Comparison of ENCODE assay signal across 9 cellular contexts in the genomic region with DNA sequence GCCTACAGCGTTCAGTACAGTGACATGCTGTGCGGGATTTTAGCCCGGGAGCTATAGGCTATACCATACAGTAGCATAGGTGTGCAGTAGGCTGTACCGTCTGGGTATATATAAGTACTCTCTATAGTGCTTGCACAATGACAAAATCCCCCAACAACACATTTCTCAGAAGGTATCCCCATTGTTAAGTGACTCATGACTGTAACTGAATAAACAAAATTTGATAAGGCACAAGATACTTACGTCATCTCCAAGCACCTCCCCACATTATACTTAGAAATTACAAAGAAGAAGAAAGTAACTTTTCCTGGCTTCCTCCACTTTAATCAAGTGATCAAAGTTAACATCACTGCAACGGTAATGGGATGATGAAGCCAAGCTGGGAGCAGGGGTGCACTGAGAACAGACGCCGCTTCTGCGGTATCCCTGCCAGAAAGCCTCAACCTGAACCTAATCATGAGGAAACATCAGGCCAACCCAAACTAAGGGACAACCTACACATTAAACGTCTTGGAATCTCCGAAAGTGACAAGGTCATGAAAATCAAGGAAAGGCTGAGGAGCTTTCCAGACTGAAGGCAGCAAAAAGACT. TPM values are rescaled to one million over a fixed set of nuclear protein-coding genes. Genes with fewer than 3 reads are reported as not detected.
DNase-seq lines count a peak whose midpoint lies in the region; ATAC-seq and TF ChIP-seq lines count a peak whose summit lies in the region.
"Had no signal": no experiment of that assay in that cellular context is flagged by ENCODE, and none has a peak within 500 bp of the region (broad histone marks: within the 10 kb centered on the region; RNA-seq: fewer than 3 reads in every experiment).

No MANE protein-coding gene starts in this region.

- H3K4me3 ChIP-seq in IMR-90 (ENCODE audit: insufficient read depth, low read depth, low read length) (no peak overlapping the region), adipocyte (ENCODE audit: low read length) (peak overlapping the region; percentile 30), fibroblast of pulmonary artery (replicated peaks; ENCODE audit: low read depth, low read length) (no peak overlapping the region), subcutaneous abdominal adipose tissue (ENCODE audit: low read depth in 1 of 5, low read length in 5 of 5) (no peak overlapping the region)

- H4K91ac ChIP-seq in IMR-90 (ENCODE audit: insufficient read depth, low read depth, low read length), result peak overlapping the region; percentile 82

- POLR2A ChIA-PET in IMR-90 (lab: Charles Lee; ENCODE audit: unreplicated experiment), result interaction anchor here (0.9 kb wide), 1 partner anchor 208 kb away, joined by 6 read pairs; no protein-coding TSS in a partner anchor

- WGBS in IMR-90 (ENCODE audit: extremely low coverage in 2 of 2, insufficient read length in 1 of 2), 2 experiments, result no CpG with 5 or more reads among the region's 11 CpGs

- peak overlapping the region; percentile 63 for H2BK20ac ChIP-seq in IMR-90 (ENCODE audit: low read depth, low read length)

- H2BK15ac ChIP-seq in IMR-90 (ENCODE audit: low read depth, low read length), result peak overlapping the region; percentile 86

- TF ChIP-seq CTCF in IMR-90 (conservative IDR thresholded peaks at IDR 0.05; ENCODE audit: low read depth, low read length) (no peak), fibroblast of pulmonary artery (IDR thresholded peaks at IDR 0.05; ENCODE audit: low read length, missing control alignments) (no peak)

- H4K20me1 ChIP-seq in IMR-90 (ENCODE audit: insufficient read depth, low read length), result peaks cover 30% of the 10 kb centered on the region

- peak overlapping the region; percentile 75 for H3K4me2 ChIP-seq in IMR-90 (ENCODE audit: low read depth, low read length)

- DNase-seq in IMR-90 (peak; percentile 95), adipocyte (ENCODE audit: low read depth) (peak; percentile 69), fibroblast of pulmonary artery (ENCODE audit: low read depth) (peak; percentile 92), superior temporal gyrus (ENCODE audit: extremely low spot score) (no peak)

- H3K36me3 ChIP-seq in IMR-90 (ENCODE audit: control insufficient read depth, insufficient read depth, low read length), result peaks cover 21% of the 10 kb centered on the region
- peaks cover 51% of the 10 kb centered on the region for H3K36me3 ChIP-seq in adipocyte (ENCODE audit: control insufficient read depth, insufficient read depth, low read length, severe bottlenecking)
- H3K36me3 ChIP-seq in subcutaneous abdominal adipose tissue (ENCODE audit: control insufficient read depth in 5 of 5, insufficient read depth in 5 of 5, low read length in 5 of 5), result peaks cover 0 to 23% (median 15%) of the 10 kb centered on the region in 5 donors

- peak overlapping the region; percentile 89 for H3K14ac ChIP-seq in IMR-90 (replicated peaks; ENCODE audit: low read depth, low read length)

- H3K56ac ChIP-seq in IMR-90 (ENCODE audit: extremely low read depth, insufficient read depth, low read length), result no peak overlapping the region

- peak overlapping the region; percentile 59 to 85 for H4K8ac ChIP-seq in IMR-90 (ENCODE audit: low read depth in 2 of 2, low read length in 2 of 2)

- in situ Hi-C loops in IMR-90 (cut with MboI; ENCODE audit: low sequenced_read_pairs), result no loop called here

- H3K9me3 ChIP-seq in IMR-90 (ENCODE audit: control insufficient read depth, insufficient read depth, low read length) (no peaks in the 10 kb centered on the region), adipocyte (ENCODE audit: control insufficient read depth, low read length) (no peaks in the 10 kb centered on the region), subcutaneous abdominal adipose tissue (ENCODE audit: control insufficient read depth in 5 of 5, low read length in 5 of 5) (no peaks in the 10 kb centered on the region)

- H2AK5ac ChIP-seq in IMR-90 (ENCODE audit: low read depth, low read length), result peak overlapping the region; percentile 90

- peak overlapping the region; percentile 80 for H3K4ac ChIP-seq in IMR-90 (ENCODE audit: low read depth, low read length)

- H3K4me1 ChIP-seq in IMR-90 (ENCODE audit: control insufficient read depth, insufficient read depth, low read length), result peaks cover 45% of the 10 kb centered on the region
- peaks cover 73% of the 10 kb centered on the region for H3K4me1 ChIP-seq in adipocyte (ENCODE audit: control insufficient read depth, insufficient read depth, low read length)
- H3K4me1 ChIP-seq in subcutaneous abdominal adipose tissue (ENCODE audit: control insufficient read depth in 5 of 5, insufficient read depth in 5 of 5, low read length in 5 of 5), result peaks cover 18 to 79% (median 74%) of the 10 kb centered on the region in 5 donors

- peaks cover 45 to 93% of the 10 kb centered on the region in 2 experiments for H3K79me1 ChIP-seq in IMR-90 (ENCODE audit: low read depth in 1 of 2, low read length in 2 of 2)

- peak overlapping the region; percentile 87 for H2BK5ac ChIP-seq in IMR-90 (ENCODE audit: low read depth, low read length, poor library complexity, severe bottlenecking)

- CTCF ChIA-PET in IMR-90 (lab: Yijun Ruan, JAX), result interaction anchor here (0.6 to 1.6 kb wide), 5 partner anchors 7 to 30 kb away, joined by 3 to 6 read pairs (median 3); no protein-coding TSS in a partner anchor

- peak overlapping the region; percentile 80; the same call in 1 of the 2 replicates for H3K18ac ChIP-seq in IMR-90 (ENCODE audit: low read depth, low read length)

- peak overlapping the region; percentile 8; the same call in 1 of the 2 replicates for H3K9ac ChIP-seq in IMR-90 (ENCODE audit: low read depth, low read length)
- H3K9ac ChIP-seq in adipocyte (ENCODE audit: low read length), result peak overlapping the region; percentile 91
- H3K9ac ChIP-seq in subcutaneous abdominal adipose tissue (ENCODE audit: low read length in 5 of 5), result peak overlapping the region in 3 of 5 donors; percentile 40 to 49 (median 42)

- dilution Hi-C loops in IMR-90 (cut with HindIII; ENCODE audit: low sequenced_read_pairs, unreplicated experiment), result no loop called here

- H3K27me3 ChIP-seq in IMR-90 (ENCODE audit: control insufficient read depth, insufficient read depth, low read length) (no peaks in the 10 kb centered on the region), adipocyte (replicated peaks; ENCODE audit: control insufficient read depth, insufficient read depth, low read length) (no peaks in the 10 kb centered on the region), subcutaneous abdominal adipose tissue (ENCODE audit: control insufficient read depth in 5 of 5, insufficient read depth in 4 of 5, low read length in 5 of 5) (no peaks in the 10 kb centered on the region)

- TF ChIP-seq RAD21 in IMR-90 (IDR thresholded peaks at IDR 0.05; ENCODE audit: low read length), result no peak

- ATAC-seq in IMR-90 (ENCODE audit: low read depth), result no peak
- no peak for ATAC-seq in GM19397 (IDR thresholded peaks at IDR 0.05; ENCODE audit: unreplicated experiment)
- ATAC-seq in HG02678 (IDR thresholded peaks at IDR 0.05; ENCODE audit: unreplicated experiment), result no peak
- ATAC-seq: stimulated activated naive CD8-positive, alpha-beta T cell treated with anti-CD3 and anti-CD28 coated beads, Interleukin-15, Interleukin-2, amounts not matched to agents 100 U/mL and 50 U/mL, for 24 hours had no signal

- no peak for TF ChIP-seq POLR2A in IMR-90 (IDR thresholded peaks at IDR 0.05; ENCODE audit: low read depth, low read length)

- intact Hi-C loops in IMR-90 (cut with micrococcal nuclease), result no loop called here

- H2AK9ac ChIP-seq in IMR-90 (replicated peaks; ENCODE audit: low read depth, low read length, poor library complexity), result peak overlapping the region; percentile 77

- peak overlapping the region; percentile 37 for H2AFZ ChIP-seq in IMR-90 (replicated peaks; ENCODE audit: low read length, poor library complexity)

- H4K5ac ChIP-seq in IMR-90 (ENCODE audit: low read depth, low read length), result peak overlapping the region; percentile 83

- peak overlapping the region; percentile 43; the same call in 1 of the 2 replicates for H3K23ac ChIP-seq in IMR-90 (ENCODE audit: low read depth, low read length)

- H2BK120ac ChIP-seq in IMR-90 (ENCODE audit: low read depth, low read length), result peak overlapping the region; percentile 80

- BruUV-seq in IMR-90 (replicated peaks; lab: Mats Ljungman, UMichigan), result no TSS peak

- H3K27ac ChIP-seq in IMR-90 (ENCODE audit: insufficient read depth, low read length), result peak overlapping the region; percentile 58
- peak overlapping the region; percentile 94 for H3K27ac ChIP-seq in subcutaneous abdominal adipose tissue (ENCODE audit: low read depth, low read length)

- peaks cover 39% of the 10 kb centered on the region for H3K9me1 ChIP-seq in IMR-90 (ENCODE audit: insufficient read depth, low read length)

TF ChIP-seq in IMR-90, 13 proteins besides CTCF, POLR2A, EP300 and RAD21 (continues in another document):
- TF ChIP-seq, protein P1, sequence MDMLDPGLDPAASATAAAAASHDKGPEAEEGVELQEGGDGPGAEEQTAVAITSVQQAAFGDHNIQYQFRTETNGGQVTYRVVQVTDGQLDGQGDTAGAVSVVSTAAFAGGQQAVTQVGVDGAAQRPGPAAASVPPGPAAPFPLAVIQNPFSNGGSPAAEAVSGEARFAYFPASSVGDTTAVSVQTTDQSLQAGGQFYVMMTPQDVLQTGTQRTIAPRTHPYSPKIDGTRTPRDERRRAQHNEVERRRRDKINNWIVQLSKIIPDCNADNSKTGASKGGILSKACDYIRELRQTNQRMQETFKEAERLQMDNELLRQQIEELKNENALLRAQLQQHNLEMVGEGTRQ (IDR thresholded peaks at IDR 0.05; ENCODE audit: low read depth, low read length), result no peak
- no peak for TF ChIP-seq MXI1 (IDR thresholded peaks at IDR 0.05; ENCODE audit: borderline replicate concordance, low read depth, low read length)
- TF ChIP-seq FOS (IDR thresholded peaks at IDR 0.05; ENCODE audit: low read depth, low read length), result peak; percentile 81; the same call in 1 of the 2 replicates
- TF ChIP-seq, protein P2, sequence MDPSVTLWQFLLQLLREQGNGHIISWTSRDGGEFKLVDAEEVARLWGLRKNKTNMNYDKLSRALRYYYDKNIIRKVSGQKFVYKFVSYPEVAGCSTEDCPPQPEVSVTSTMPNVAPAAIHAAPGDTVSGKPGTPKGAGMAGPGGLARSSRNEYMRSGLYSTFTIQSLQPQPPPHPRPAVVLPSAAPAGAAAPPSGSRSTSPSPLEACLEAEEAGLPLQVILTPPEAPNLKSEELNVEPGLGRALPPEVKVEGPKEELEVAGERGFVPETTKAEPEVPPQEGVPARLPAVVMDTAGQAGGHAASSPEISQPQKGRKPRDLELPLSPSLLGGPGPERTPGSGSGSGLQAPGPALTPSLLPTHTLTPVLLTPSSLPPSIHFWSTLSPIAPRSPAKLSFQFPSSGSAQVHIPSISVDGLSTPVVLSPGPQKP (IDR thresholded peaks at IDR 0.05; ENCODE audit: borderline replicate concordance, low read depth, low read length), result no peak
- no peak for TF ChIP-seq MAZ (IDR thresholded peaks at IDR 0.05; ENCODE audit: borderline replicate concordance, low read depth, low read length)
- TF ChIP-seq RFX5 (IDR thresholded peaks at IDR 0.05; ENCODE audit: low read depth, low read length), result 0 out of 2 replicates have a peak, but pooled peaks have one; percentile 38

RNA-seq across cellular contexts. Expression of gene TNS1, which starts 9.6 kb away (rescaled TPM):
- 41.9 and 45.2 TPM in 2 replicates for total RNA-seq in IMR-90 (2012; rRNA removed)
- polyA plus RNA-seq in IMR-90 (2012; rRNA removed), result 40.3 and 41.1 TPM in 2 replicates
- polyA plus RNA-seq in IMR-90 (2012; cell fraction: cytosol; rRNA removed), result 17.3 and 23.8 TPM in 2 replicates
- 68.3 and 71.1 TPM in 2 replicates for polyA plus RNA-seq in IMR-90 (2012; cell fraction: nucleus; rRNA removed; ENCODE audit: low replicate concordance)
- total RNA-seq: NCI-H460 had no signal

Comparison
In these comparisons a context has a peak if more than half of its experiments do, and no peak if none do; other contexts are left out.
1. H3K9ac ChIP-seq: peak in every context shown above with its lines; median percentile 91 in adipocyte; 42 in subcutaneous abdominal adipose tissue; 8 in IMR-90.